19 cellular contexts compared by ENCODE assay signal in genomic region chr4:78038704-78039103, GRCh38. TPM values are rescaled to one million over a fixed set of nuclear protein-coding genes. Genes with fewer than 3 reads are reported as not detected.
"Had no signal": no experiment of that assay in that cellular context is flagged by ENCODE, and none has a peak within 500 bp of the region (broad histone marks: within the 10 kb centered on the region; RNA-seq: fewer than 3 reads in every experiment).

No MANE protein-coding gene starts in this region.

- H3K4me2 ChIP-seq: hepatocyte had no signal

- H3K79me2 ChIP-seq: hepatocyte had no signal

- H3K36me3 ChIP-seq: right atrium auricular region, tibial artery, upper lobe of left lung, uterus had no signal

- H3K4me1 ChIP-seq: right atrium auricular region, tibial artery, upper lobe of left lung, uterus had no signal

- H3K27ac Mint-ChIP-seq: dendritic cell treated with granulocyte-macrophage colony-stimulating factor and Interleukin-4, amounts not matched to agents 40 ng/mL and 50 ng/mL, for 4 days; naive thymus-derived CD4-positive, alpha-beta T cell; nephron progenitor cell had no signal

- H3K9me3 Mint-ChIP-seq: dendritic cell treated with granulocyte-macrophage colony-stimulating factor and Interleukin-4, amounts not matched to agents 40 ng/mL and 50 ng/mL, for 4 days had no signal

- H3K4me1 Mint-ChIP-seq: nephron progenitor cell had no signal

- H3K4me3 ChIP-seq: hepatocyte, right atrium auricular region, tibial artery, upper lobe of left lung, uterus had no signal

- H2AFZ ChIP-seq: hepatocyte had no signal

- FAIRE-seq: colon, endothelial cell of umbilical vein, kidney, small intestine had no signal

- H3K9me3 ChIP-seq: tibial artery, upper lobe of left lung, uterus had no signal

- DNase-seq: foreskin melanocyte; head of caudate nucleus; kidney; left colon; left ventricle myocardium superior; naive thymus-derived CD4-positive, alpha-beta T cell; nephron progenitor cell; posterior cingulate gyrus; small intestine; stimulated activated CD4-positive, alpha-beta T cell treated with anti-CD3 and anti-CD28 coated beads, Interleukin-2, amount 100 ng/mL, for 48 hours; stimulated activated naive CD4-positive, alpha-beta T cell treated with Interleukin-2 at 50 U/mL for 16 hours; tibial artery; upper lobe of left lung; uterus had no signal

- H3K27ac ChIP-seq: hepatocyte, right atrium auricular region, tibial artery, upper lobe of left lung, uterus had no signal

- H3K27me3 Mint-ChIP-seq: dendritic cell treated with granulocyte-macrophage colony-stimulating factor and Interleukin-4, amounts not matched to agents 40 ng/mL and 50 ng/mL, for 4 days had no signal

- H3K4me3 Mint-ChIP-seq: dendritic cell treated with granulocyte-macrophage colony-stimulating factor and Interleukin-4, amounts not matched to agents 40 ng/mL and 50 ng/mL, for 4 days; naive thymus-derived CD4-positive, alpha-beta T cell; nephron progenitor cell had no signal

- H3K27me3 ChIP-seq: hepatocyte, right atrium auricular region, tibial artery, upper lobe of left lung, uterus had no signal

- ATAC-seq: left colon; left ventricle myocardium superior; naive thymus-derived CD4-positive, alpha-beta T cell had no signal

RNA-seq across cellular contexts. Expression of gene FRAS1, which starts 18.4 kb away (rescaled TPM):
- polyA plus RNA-seq: naive thymus-derived CD4-positive, alpha-beta T cell had no signal
